In the genomic region with DNA sequence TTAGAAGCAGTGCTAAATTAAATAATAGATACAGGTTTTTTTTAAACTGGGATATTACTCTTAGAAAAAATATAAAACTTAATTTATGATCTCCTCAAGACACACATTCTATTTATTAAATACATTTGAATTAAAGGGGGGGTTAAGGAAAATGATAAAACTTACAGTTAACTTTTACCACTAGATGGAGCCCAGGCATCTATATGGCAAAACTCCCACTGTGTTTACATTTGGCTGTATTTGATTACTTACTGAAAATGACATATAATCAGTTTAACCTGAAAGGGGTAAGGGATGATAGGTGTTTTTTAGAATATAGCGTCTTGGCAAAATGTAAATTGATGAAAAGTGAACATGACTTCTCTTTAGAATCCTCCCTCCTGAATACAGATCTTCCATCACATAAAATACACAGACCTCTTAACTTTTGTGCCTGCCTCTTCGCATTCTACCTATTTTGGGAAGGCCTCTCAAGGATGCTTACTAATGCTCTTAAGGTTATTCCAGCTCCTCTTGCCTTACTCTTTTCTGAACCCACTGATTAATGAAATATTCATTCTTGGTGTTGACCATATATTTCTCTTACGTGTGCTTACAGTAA, we compare ENCODE assay signal across 9 cellular contexts.
A peak's percentile ranks its signal among the peaks of the same experiment; 100 is the strongest.
DNase-seq lines count a peak whose midpoint lies in the region; ATAC-seq and TF ChIP-seq lines count a peak whose summit lies in the region.
"Had no signal": no experiment of that assay in that cellular context is flagged by ENCODE, and none has a peak within 500 bp of the region (broad histone marks: within the 10 kb centered on the region; RNA-seq: fewer than 3 reads in every experiment).

No MANE protein-coding gene starts in this region.

- intact Hi-C loops in left colon (cut with DNase I, micrococcal nuclease), result no loop called here
- intact Hi-C loops in CD4-positive, alpha-beta memory T cell (cut with micrococcal nuclease), result loop anchor here (5.0 kb wide), 1 partner anchor 1241 kb away; no protein-coding TSS in a partner anchor

- ATAC-seq in left colon (peak; percentile 42), HG03354 (IDR thresholded peaks at IDR 0.05; ENCODE audit: poor library complexity, severe bottlenecking, unreplicated experiment) (no peak)

- H3K9me3 ChIP-seq in WERI-Rb-1 (ENCODE audit: severe bottlenecking), result no peaks in the 10 kb centered on the region
- H3K9me3 ChIP-seq in CD4-positive, alpha-beta memory T cell (ENCODE audit: control insufficient read depth in 1 of 2, low read length in 2 of 2), result no peaks in the 10 kb centered on the region
- H3K9me3 ChIP-seq: SJCRH30 had no signal

- no peaks in the 10 kb centered on the region for H3K27me3 ChIP-seq in WERI-Rb-1 (ENCODE audit: insufficient read depth, low read depth, severe bottlenecking)
- no peaks in the 10 kb centered on the region for H3K27me3 ChIP-seq in CD4-positive, alpha-beta memory T cell (ENCODE audit: insufficient read depth, low read length)
- H3K27me3 ChIP-seq in H7 (ENCODE audit: control insufficient read depth, insufficient read depth, low read length), result no peaks in the 10 kb centered on the region
- H3K27me3 ChIP-seq: SJCRH30 had no signal

- H3K4me1 Mint-ChIP-seq in CD4-positive, alpha-beta memory T cell, result no peaks in the 10 kb centered on the region

- H3K27me3 Mint-ChIP-seq in CD4-positive, alpha-beta memory T cell, result no peaks in the 10 kb centered on the region

- no peaks in the 10 kb centered on the region for H3K36me3 ChIP-seq in WERI-Rb-1
- no peaks in the 10 kb centered on the region for H3K36me3 ChIP-seq in CD4-positive, alpha-beta memory T cell (ENCODE audit: insufficient read depth, low read length)
- no peaks in the 10 kb centered on the region for H3K36me3 ChIP-seq in H7 (replicated peaks; ENCODE audit: control insufficient read depth, insufficient read depth, low read length)
- H3K36me3 ChIP-seq: SJCRH30 had no signal

- DNase-seq in DMS53 treated with DMSO at 0.1 percent for 48 hours (lab: John Stamatoyannopoulos, UW; ENCODE audit: unreplicated experiment) (peak; percentile 62), LoVo (ENCODE audit: low spot score) (peak; percentile 41), WERI-Rb-1 (no peak), left colon (no peak), H7 (no peak)
- no peak for DNase-seq in stimulated activated CD4-positive, alpha-beta T cell treated with anti-CD3 and anti-CD28 coated beads, Interleukin-2, amount 100 ng/mL, for 48 hours
- no peak for DNase-seq in CD4-positive, alpha-beta memory T cell

- CTCF ChIA-PET in CD4-positive, alpha-beta memory T cell (lab: Charles Lee; ENCODE audit: partially characterized antibody), result no interaction called here

- H3K36me3 Mint-ChIP-seq in CD4-positive, alpha-beta memory T cell, result no peaks in the 10 kb centered on the region

- no peak overlapping the region for H3K27ac ChIP-seq in WERI-Rb-1
- no peak overlapping the region for H3K27ac ChIP-seq in CD4-positive, alpha-beta memory T cell (ENCODE audit: low read depth, low read length)
- H3K27ac ChIP-seq: SJCRH30 had no signal

- H3K4me3 Mint-ChIP-seq in CD4-positive, alpha-beta memory T cell, result no peak overlapping the region

- peak; percentile 22; the same call in 1 of the 2 replicates for TF ChIP-seq CTCF in WERI-Rb-1 (IDR thresholded peaks at IDR 0.05; ENCODE audit: low read depth, low read length)

- POLR2A ChIA-PET in CD4-positive, alpha-beta memory T cell (lab: Charles Lee; ENCODE audit: partially characterized antibody), result no interaction called here

- H3K27ac Mint-ChIP-seq in CD4-positive, alpha-beta memory T cell, result no peak overlapping the region

- H3K4me1 ChIP-seq in CD4-positive, alpha-beta memory T cell (ENCODE audit: insufficient read depth, low read length), result no peaks in the 10 kb centered on the region
- H3K4me1 ChIP-seq: SJCRH30 had no signal

- H3K4me3 ChIP-seq in WERI-Rb-1 (ENCODE audit: low read depth, low read length) (no peak overlapping the region), H7 (ENCODE audit: insufficient read depth, low read depth, low read length) (no peak overlapping the region)
- no peak overlapping the region for H3K4me3 ChIP-seq in CD4-positive, alpha-beta memory T cell (ENCODE audit: low read length in 2 of 2)
- H3K4me3 ChIP-seq: SJCRH30 had no signal

- peaks cover 0 to 4% (median 0%) of the 10 kb centered on the region in 8 donors for H3K9me3 Mint-ChIP-seq in CD4-positive, alpha-beta memory T cell

Comparison
In these comparisons a context has a peak if more than half of its experiments do, and no peak if none do; other contexts are left out.
1. DNase-seq: peak in DMS53 treated with DMSO at 0.1 percent for 48 hours (single experiment) and LoVo (single experiment); none in WERI-Rb-1 (single experiment), left colon (0 of 2), stimulated activated CD4-positive, alpha-beta T cell treated with anti-CD3 and anti-CD28 coated beads, Interleukin-2, amount 100 ng/mL, for 48 hours (0 of 2), CD4-positive, alpha-beta memory T cell (0 of 5) and H7 (single experiment).